15 cellular contexts compared by ENCODE assay signal in the genomic region with DNA sequence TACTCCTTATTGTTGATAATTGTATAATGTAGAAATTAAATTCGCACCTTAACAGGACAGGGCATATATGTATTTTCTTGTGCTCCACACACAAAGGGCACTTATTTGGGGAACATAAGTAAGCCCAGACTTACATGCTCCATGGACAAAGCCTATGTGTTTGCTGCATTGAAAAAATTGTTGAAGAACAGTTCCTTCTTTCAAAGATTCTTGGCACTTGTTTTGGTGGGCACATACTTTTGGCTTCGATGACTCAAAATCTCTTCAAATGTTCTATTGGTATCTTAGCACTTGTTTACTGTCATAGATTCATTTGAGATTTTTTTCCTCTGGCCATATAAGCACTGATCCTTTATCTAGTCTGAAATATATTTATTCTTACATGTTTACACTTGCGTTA. TPM values are rescaled to one million over a fixed set of nuclear protein-coding genes. Genes with fewer than 3 reads are reported as not detected.
DNase-seq lines count a peak whose midpoint lies in the region; TF ChIP-seq lines count a peak whose summit lies in the region.
"Had no signal": no experiment of that assay in that cellular context is flagged by ENCODE, and none has a peak within 500 bp of the region (broad histone marks: within the 10 kb centered on the region; RNA-seq: fewer than 3 reads in every experiment).

No MANE protein-coding gene starts in this region.

- TSS peak; percentile 33 for BruUV-seq in Caco-2 (replicated peaks; lab: Mats Ljungman, UMichigan)

- peaks cover 2% of the 10 kb centered on the region for H3K27me3 Mint-ChIP-seq in Caco-2 (ENCODE audit: insufficient read depth, unreplicated experiment)
- H3K27me3 Mint-ChIP-seq: CD4-positive, alpha-beta memory T cell had no signal

- H3K4me3 Mint-ChIP-seq in Caco-2 (ENCODE audit: unreplicated experiment) = no peak overlapping the region

- peaks cover 5% of the 10 kb centered on the region; the same call in 1 of the 2 replicates for H3K9me3 ChIP-seq in Caco-2
- H3K9me3 ChIP-seq: MG63, vagina had no signal

- no peak for TF ChIP-seq POLR2A in NB4 (IDR thresholded peaks at IDR 0.05; ENCODE audit: extremely low read depth, insufficient read length)

- CTCF ChIA-PET in Caco-2 (lab: Charles Lee) = no interaction called here

- H3K27ac Mint-ChIP-seq in Caco-2 (ENCODE audit: unreplicated experiment) = no peak overlapping the region
- H3K27ac Mint-ChIP-seq: T-helper 2 cell treated with Interferon-gamma antibody and Interleukin-4, amounts not matched to agents 5 μg/mL and 100 μg/mL, for 36 hours had no signal

- no peak for TF ChIP-seq CTCF in Caco-2 (IDR thresholded peaks at IDR 0.05; ENCODE audit: insufficient read depth in 1 of 2, low read depth in 1 of 2, low read length in 1 of 2, severe bottlenecking in 1 of 2, unreplicated experiment in 1 of 2)
- TF ChIP-seq CTCF in NB4 (IDR thresholded peaks at IDR 0.05; ENCODE audit: low read depth, low read length) = no peak

- no peaks in the 10 kb centered on the region for H3K36me3 ChIP-seq in Caco-2 (ENCODE audit: control insufficient read depth, insufficient read depth, low read length)
- H3K36me3 ChIP-seq: vagina had no signal

- H3K36me3 Mint-ChIP-seq in Caco-2 (ENCODE audit: insufficient read depth, unreplicated experiment) = no peaks in the 10 kb centered on the region

- intact Hi-C loops in Caco-2 (cut with micrococcal nuclease; ENCODE audit: unreplicated experiment) = loop anchor here (2.0 to 5.0 kb wide), 5 partner anchors 137 to 667 kb away; partner anchors contain the start of genes CDKL1 and VCPKMT

- H3K9me3 Mint-ChIP-seq in Caco-2 (ENCODE audit: unreplicated experiment) = peaks cover 21% of the 10 kb centered on the region
- H3K9me3 Mint-ChIP-seq: activated T-helper 2 cell treated with anti-CD3 and anti-CD28 coated beads, Interferon-gamma antibody, Interleukin-2, Interleukin-4, amounts not matched to agents 10 μg/mL and 5 μg/mL and 100 μg/mL, durations not matched to agents 14 hours and 24 hours and 36 hours; CD4-positive, alpha-beta memory T cell; T-helper 2 cell treated with Interferon-gamma antibody and Interleukin-4, amounts not matched to agents 5 μg/mL and 100 μg/mL, for 36 hours had no signal

- H3K4me1 Mint-ChIP-seq in Caco-2 (ENCODE audit: low read depth, unreplicated experiment) = peaks cover 22% of the 10 kb centered on the region

- H3K4me3 ChIP-seq in Caco-2 (ENCODE audit: low read depth, low read length) (no peak overlapping the region), NB4 (ENCODE audit: low read depth, low read length) (no peak overlapping the region), skin epidermis (peak overlapping the region in 1 of 7 experiments; percentile 69)
- H3K4me3 ChIP-seq: MG63 had no signal

- POLR2A ChIA-PET in Caco-2 (lab: Charles Lee) = no interaction called here

- H3K4me1 ChIP-seq in Caco-2 = peaks cover 14% of the 10 kb centered on the region

- peak overlapping the region in 14 of 21 experiments; percentile 92 to 98 (median 97) for H3K27ac ChIP-seq in skin epidermis

- no peak for DNase-seq in Caco-2
- peak; percentile 25 for DNase-seq in NB4 (ENCODE audit: low read depth)
- peak; percentile 50 for DNase-seq in epidermal melanocyte (ENCODE audit: insufficient read length, low spot score)
- no peak for DNase-seq in NCI-H1436 (lab: John Stamatoyannopoulos, UW)
- no peak for DNase-seq in HT-29 (ENCODE audit: low spot score)
- no peak for DNase-seq in glomerular visceral epithelial cell (ENCODE audit: extremely low spot score)
- no peak for DNase-seq in activated naive CD4-positive, alpha-beta T cell treated with Interleukin-2 at 50 U/mL for 16 hours
- DNase-seq: activated CD4-positive, alpha-beta T cell treated with anti-CD3 and anti-CD28 coated beads, Interleukin-2, amount 10 ng/mL, durations not matched to agents 7 days and 5 days; CD4-positive, alpha-beta memory T cell; MG63; NCI-H345 had no signal

- H3K27me3 ChIP-seq in Caco-2 (replicated peaks; ENCODE audit: control insufficient read depth, insufficient read depth, low read length) = no peaks in the 10 kb centered on the region
- H3K27me3 ChIP-seq: MG63, vagina had no signal

RNA-seq across cellular contexts. Expression of gene MAP4K5, which starts 1.4 kb away (rescaled TPM):
- total RNA-seq in Caco-2 (2022) = 48.4 and 48.6 TPM in 2 replicates
- total RNA-seq in HT-29 (2014; rRNA removed; shearing (Covaris generic)) = 29.2 and 34.1 TPM in 2 replicates

RNA-seq across cellular contexts. Expression of gene ATL1, which starts 26.1 kb away (rescaled TPM):
- total RNA-seq in Caco-2 (2022) = 1.1 and 1.2 TPM in 2 replicates
- 0.28 and 1.6 TPM in 2 replicates for total RNA-seq in HT-29 (2014; rRNA removed; shearing (Covaris generic))

Comparison
In these comparisons a context has a peak if more than half of its experiments do, and no peak if none do; other contexts are left out.
1. DNase-seq: peak in NB4 (single experiment) and epidermal melanocyte (single experiment); none in Caco-2 (0 of 2), NCI-H1436 (single experiment), HT-29 (single experiment), glomerular visceral epithelial cell (single experiment) and activated naive CD4-positive, alpha-beta T cell treated with Interleukin-2 at 50 U/mL for 16 hours (single experiment).